ENCODE assay signal across 10 cellular contexts in the genomic region with DNA sequence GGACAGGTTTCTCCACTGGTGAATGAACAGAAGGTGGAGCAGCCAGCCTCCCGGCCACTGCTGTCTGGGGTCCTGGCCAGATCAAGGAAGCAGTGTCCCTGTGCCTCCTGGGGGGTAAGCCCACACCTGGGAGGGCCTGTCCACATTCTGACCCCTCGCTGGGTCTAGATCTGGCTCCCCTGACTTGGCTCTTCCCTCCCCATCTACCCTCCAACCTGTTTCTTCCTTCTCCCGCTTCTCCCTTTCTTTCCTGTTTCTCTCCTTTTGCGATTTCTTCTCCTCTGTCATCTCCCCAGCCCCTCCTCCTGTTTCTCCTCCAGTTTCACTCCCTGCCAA. TPM values are rescaled to one million over a fixed set of nuclear protein-coding genes. Genes with fewer than 3 reads are reported as not detected.
DNase-seq lines count a peak whose midpoint lies in the region; ATAC-seq, FAIRE-seq and TF ChIP-seq lines count a peak whose summit lies in the region.
"Had no signal": no experiment of that assay in that cellular context is flagged by ENCODE, and none has a peak within 500 bp of the region (broad histone marks: within the 10 kb centered on the region; RNA-seq: fewer than 3 reads in every experiment).

No MANE protein-coding gene starts in this region.

- intact Hi-C loops in pancreas (cut with DNase I) = no loop called here

- H3K4me3 ChIP-seq in HEK293 (ENCODE audit: low read depth, low read length) = no peak overlapping the region
- peak overlapping the region; percentile 33 to 82 (median 62) for H3K4me3 ChIP-seq in pancreas

- peaks cover 69% of the 10 kb centered on the region for H3K4me1 Mint-ChIP-seq in activated T-helper 17 cell treated with anti-CD3 and anti-CD28 coated beads, Interleukin-2, amount 50 U/mL, for 72 hours

- H3K36me3 Mint-ChIP-seq in activated T-helper 17 cell treated with anti-CD3 and anti-CD28 coated beads, Interleukin-2, amount 50 U/mL, for 72 hours (ENCODE audit: low read depth) = peaks cover 9% of the 10 kb centered on the region

- WGBS in pancreas, 2 donors = 9 to 14% methylated on average over 4 of the region's 4 CpGs

- peak overlapping the region; percentile 94 for H3K4me3 Mint-ChIP-seq in activated T-helper 17 cell treated with anti-CD3 and anti-CD28 coated beads, Interleukin-2, amount 50 U/mL, for 72 hours

- H3K27me3 Mint-ChIP-seq in activated T-helper 17 cell treated with anti-CD3 and anti-CD28 coated beads, Interleukin-2, amount 50 U/mL, for 72 hours = no peaks in the 10 kb centered on the region

- DNase-seq in pancreas (no peak), NCI-H2196 treated with DMSO at 0.1 percent for 48 hours (lab: John Stamatoyannopoulos, UW; ENCODE audit: unreplicated experiment) (no peak), NCI-H510A treated with DMSO at 0.1 percent for 48 hours (lab: John Stamatoyannopoulos, UW) (no peak)
- DNase-seq: kidney glomerular epithelial cell had no signal

- H3K4me1 ChIP-seq in HEK293 (ENCODE audit: control insufficient read depth, insufficient read depth, low read length) (peaks cover 2% of the 10 kb centered on the region), pancreas (peaks cover 33 to 38% (median 37%) of the 10 kb centered on the region in 3 donors)

- H3K9me3 ChIP-seq in HEK293 (ENCODE audit: control insufficient read depth, insufficient read depth, low read depth, low read length) (no peaks in the 10 kb centered on the region), pancreas (no peaks in the 10 kb centered on the region)
- H3K9me3 ChIP-seq: vagina had no signal

- no peak for FAIRE-seq in pancreas (lab: Jason Lieb, UNC)

- peak overlapping the region; percentile 93 for H3K27ac Mint-ChIP-seq in activated T-helper 17 cell treated with anti-CD3 and anti-CD28 coated beads, Interleukin-2, amount 50 U/mL, for 72 hours
- H3K27ac Mint-ChIP-seq: progenitor cell of endocrine pancreas had no signal

- H3K9me3 Mint-ChIP-seq in activated T-helper 17 cell treated with anti-CD3 and anti-CD28 coated beads, Interleukin-2, amount 50 U/mL, for 72 hours = no peaks in the 10 kb centered on the region

- no peak for TF ChIP-seq CTCF in HEK293 (tag by site-specific recombination; IDR thresholded peaks at IDR 0.05)
- no peak for TF ChIP-seq CTCF in pancreas (IDR thresholded peaks at IDR 0.05)

- H3K36me3 ChIP-seq in HEK293 (ENCODE audit: control insufficient read depth in 2 of 2, insufficient read depth in 1 of 2, low read length in 2 of 2) (no peaks in the 10 kb centered on the region), pancreas (peaks cover 0 to 10% (median 2%) of the 10 kb centered on the region in 3 donors)
- H3K36me3 ChIP-seq: vagina had no signal

- POLR2A ChIA-PET in HEK293 (lab: Yijun Ruan, JAX) = interaction anchor here (0.6 to 0.7 kb wide), 2 partner anchors 126 to 449 kb away, joined by 4 read pairs; no protein-coding TSS in a partner anchor

- CTCF ChIA-PET in HEK293 (lab: Yijun Ruan, JAX) = no interaction called here

- H3K27me3 ChIP-seq in pancreas = no peaks in the 10 kb centered on the region
- H3K27me3 ChIP-seq: vagina had no signal

- H3K27ac ChIP-seq in HEK293 (ENCODE audit: extremely low read depth, low read depth, low read length) (no peak overlapping the region), pancreas (peak overlapping the region; percentile 81 to 93 (median 86))
- H3K27ac ChIP-seq: vagina had no signal

- ATAC-seq in activated T-helper 17 cell treated with anti-CD3 and anti-CD28 coated beads, Interleukin-2, amount 50 U/mL, for 72 hours (replicated peaks) = no peak
- no peak for ATAC-seq in pancreas
- ATAC-seq: SK-N-SH treated with all-trans-retinoic acid at 6 μM for 48 hours had no signal

TF ChIP-seq in HEK293, 187 proteins besides CTCF, POLR2A, EP300 and RAD21:
- TF ChIP-seq, protein P1, sequence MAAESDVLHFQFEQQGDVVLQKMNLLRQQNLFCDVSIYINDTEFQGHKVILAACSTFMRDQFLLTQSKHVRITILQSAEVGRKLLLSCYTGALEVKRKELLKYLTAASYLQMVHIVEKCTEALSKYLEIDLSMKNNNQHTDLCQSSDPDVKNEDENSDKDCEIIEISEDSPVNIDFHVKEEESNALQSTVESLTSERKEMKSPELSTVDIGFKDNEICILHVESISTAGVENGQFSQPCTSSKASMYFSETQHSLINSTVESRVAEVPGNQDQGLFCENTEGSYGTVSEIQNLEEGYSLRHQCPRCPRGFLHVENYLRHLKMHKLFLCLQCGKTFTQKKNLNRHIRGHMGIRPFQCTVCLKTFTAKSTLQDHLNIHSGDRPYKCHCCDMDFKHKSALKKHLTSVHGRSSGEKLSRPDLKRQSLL (tag by site-specific recombination; IDR thresholded peaks at IDR 0.05) = no peak
- TF ChIP-seq ZNF394 (tag by site-specific recombination; IDR thresholded peaks at IDR 0.05; ENCODE audit: borderline replicate concordance) (peak; percentile 40; the same call in 1 of the 2 replicates), ZNF830 (tag by site-specific recombination; IDR thresholded peaks at IDR 0.05; ENCODE audit: low read depth) (no peak), PRDM1 (tag by site-specific recombination; IDR thresholded peaks at IDR 0.05) (peak; percentile 54), TCF7L2 (IDR thresholded peaks at IDR 0.05; ENCODE audit: borderline replicate concordance, low read depth, low read length) (no peak)

RNA-seq across cellular contexts. Expression of gene RORC, which starts 0.4 kb away (rescaled TPM):
- 10 to 100 TPM; 39.5 to 55.2 TPM for total RNA-seq in activated T-helper 17 cell treated with anti-CD3 and anti-CD28 coated beads, Interleukin-2, amount 50 U/mL, for 72 hours
- total RNA-seq in pancreas = 10 to 100 TPM; 11.9 to 28.8 (median 23.1) TPM
- polyA plus RNA-seq in pancreas = 10 to 100 TPM; 17.1 to 36.7 TPM
- total RNA-seq: progenitor cell of endocrine pancreas had no signal
- polyA plus RNA-seq: fibroblast of lung had no signal

RNA-seq across cellular contexts. Expression of gene C2CD4D, which starts 8.4 kb away (rescaled TPM):
- total RNA-seq in activated T-helper 17 cell treated with anti-CD3 and anti-CD28 coated beads, Interleukin-2, amount 50 U/mL, for 72 hours = 1 to 10 TPM; 3.9 to 5.6 TPM
- total RNA-seq in pancreas = 1 to 10 TPM in 1 of 6 donors, under 1 TPM in 5; 0.35 to 1.2 (median 0.59) TPM
- polyA plus RNA-seq in pancreas = under 1 TPM; 0.40 to 0.68 TPM
- total RNA-seq: fibroblast of lung, vagina had no signal
- polyA plus RNA-seq: fibroblast of lung had no signal

RNA-seq across cellular contexts. Expression of gene THEM5, which starts 22.3 kb away (rescaled TPM):
- total RNA-seq in activated T-helper 17 cell treated with anti-CD3 and anti-CD28 coated beads, Interleukin-2, amount 50 U/mL, for 72 hours = not detected
- under 1 TPM in 1 of 6 donors, not detected in 5; 0.17 TPM for total RNA-seq in pancreas
- not detected for polyA plus RNA-seq in pancreas
- total RNA-seq: fibroblast of lung, progenitor cell of endocrine pancreas had no signal
- polyA plus RNA-seq: fibroblast of lung had no signal

RNA-seq across cellular contexts. Expression of gene LINGO4, which starts 26.0 kb away (rescaled TPM):
- total RNA-seq in activated T-helper 17 cell treated with anti-CD3 and anti-CD28 coated beads, Interleukin-2, amount 50 U/mL, for 72 hours = 1 to 10 TPM; 1.3 to 4.0 TPM
- under 1 TPM; 0.15 to 0.52 (median 0.26) TPM for total RNA-seq in pancreas
- polyA plus RNA-seq in pancreas = under 1 TPM; 0.27 to 0.89 TPM
- total RNA-seq: fibroblast of lung, progenitor cell of endocrine pancreas had no signal
- polyA plus RNA-seq: fibroblast of lung had no signal

RNA-seq across cellular contexts. Expression of gene TDRKH, which starts 40.9 kb away (rescaled TPM):
- total RNA-seq in activated T-helper 17 cell treated with anti-CD3 and anti-CD28 coated beads, Interleukin-2, amount 50 U/mL, for 72 hours = 10 to 100 TPM; 20.3 to 21.8 TPM
- total RNA-seq in pancreas = 1 to 10 TPM; 2.6 to 7.5 (median 4.1) TPM
- 1 to 10 TPM; 2.6 to 4.2 TPM for polyA plus RNA-seq in pancreas
